Comparison of ENCODE assay signal across 8 cellular contexts in the genomic region with DNA sequence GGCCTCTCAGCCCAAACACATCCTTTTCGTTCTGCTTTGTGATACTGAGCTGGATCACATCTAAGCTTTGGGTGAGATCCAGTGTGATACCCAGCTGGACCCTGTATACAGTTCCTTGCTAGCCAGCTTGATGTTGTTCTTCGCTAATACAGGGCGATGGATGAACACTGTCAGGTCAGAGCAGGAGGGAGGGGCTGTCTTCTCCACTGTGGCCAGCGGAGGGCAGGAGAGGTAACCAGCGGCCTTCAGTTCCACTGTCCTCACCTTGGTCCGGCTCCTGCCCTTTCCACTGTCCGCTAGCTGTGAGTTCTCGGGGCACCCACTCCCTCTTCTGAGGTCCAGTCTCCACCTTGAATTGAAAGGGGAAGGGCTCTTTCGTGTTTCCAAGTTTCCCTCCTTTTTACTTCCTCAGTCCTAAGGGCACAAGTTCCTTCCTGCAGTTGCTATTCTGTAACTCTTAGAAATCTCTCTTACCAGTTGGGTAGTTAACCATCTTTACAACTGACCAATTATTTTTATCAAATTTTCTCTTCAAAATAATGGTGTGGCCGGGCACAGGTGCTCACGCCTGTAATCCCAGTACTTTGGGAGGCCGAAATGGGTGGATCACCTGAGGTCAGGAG. TPM values are rescaled to one million over a fixed set of nuclear protein-coding genes. Genes with fewer than 3 reads are reported as not detected.
DNase-seq lines count a peak whose midpoint lies in the region; ATAC-seq and TF ChIP-seq lines count a peak whose summit lies in the region.

No MANE protein-coding gene starts in this region.

- no peak overlapping the region for H3K4me2 ChIP-seq in neuronal stem cell (ENCODE audit: insufficient read depth, low read length, poor library complexity, severe bottlenecking)

- no peak overlapping the region for H2BK5ac ChIP-seq in neuronal stem cell (ENCODE audit: low read length)

- no peak overlapping the region for H2BK120ac ChIP-seq in neuronal stem cell (ENCODE audit: low read depth, low read length)

- no peaks in the 10 kb centered on the region for H3K27me3 ChIP-seq in neuronal stem cell (ENCODE audit: control insufficient read depth in 3 of 3, insufficient read depth in 3 of 3, low read depth in 1 of 3, low read length in 3 of 3)

- TF ChIP-seq CTCF in HFF-Myc (IDR thresholded peaks at IDR 0.05; ENCODE audit: low read depth, low read length, missing control alignments) (peak; percentile 68), cardiac fibroblast (IDR thresholded peaks at IDR 0.05; ENCODE audit: low read depth, low read length) (peak; percentile 57)

- H3K9ac ChIP-seq in neuronal stem cell (ENCODE audit: low read depth, low read length, poor library complexity): peak overlapping the region; percentile 24

- H3K4me1 ChIP-seq in neuronal stem cell (ENCODE audit: control insufficient read depth in 2 of 2, insufficient read depth in 1 of 2, low read depth in 1 of 2, low read length in 2 of 2): peaks cover 4 to 10% of the 10 kb centered on the region in 2 donors

- peaks cover 13% of the 10 kb centered on the region for H3K4me1 Mint-ChIP-seq in T-helper 17 cell

- no peaks in the 10 kb centered on the region for H3K27me3 Mint-ChIP-seq in T-helper 17 cell

- H3K23ac ChIP-seq in neuronal stem cell (ENCODE audit: low read depth, low read length, poor library complexity): no peak overlapping the region

- H3K4me3 ChIP-seq in HFF-Myc (replicated peaks; ENCODE audit: low read depth, low read length) (no peak overlapping the region), cardiac fibroblast (replicated peaks in 1 of 2; ENCODE audit: low read depth in 2 of 2, low read length in 2 of 2) (no peak overlapping the region), neuronal stem cell (ENCODE audit: low read length in 2 of 2) (no peak overlapping the region)

- H3K14ac ChIP-seq in neuronal stem cell (ENCODE audit: low read length): no peak overlapping the region

- H3K18ac ChIP-seq in neuronal stem cell (ENCODE audit: low read length): no peak overlapping the region

- H3K27ac Mint-ChIP-seq in T-helper 17 cell: peak overlapping the region; percentile 94

- DNase-seq in COLO668 (lab: John Stamatoyannopoulos, UW; ENCODE audit: unreplicated experiment) (peak; percentile 55), HFF-Myc (ENCODE audit: extremely low read depth, low read depth) (no peak), T-helper 17 cell (no peak), cardiac fibroblast (ENCODE audit: low read depth in 2 of 2) (peak; percentile 41), neuronal stem cell (ENCODE audit: low spot score) (no peak), NOMO-1 treated with DMSO at 0.1 percent for 48 hours (lab: John Stamatoyannopoulos, UW; ENCODE audit: unreplicated experiment) (no peak), inferior parietal cortex (ENCODE audit: extremely low spot score) (no peak)

- H3K4me3 Mint-ChIP-seq in T-helper 17 cell: no peak overlapping the region

- H3K9me3 ChIP-seq in T-helper 17 cell (ENCODE audit: control insufficient read depth, low read length, poor library complexity, severe bottlenecking) (no peaks in the 10 kb centered on the region), neuronal stem cell (replicated peaks in 1 of 2; ENCODE audit: control insufficient read depth in 2 of 2, insufficient read depth in 1 of 2, low read depth in 1 of 2, low read length in 2 of 2) (no peaks in the 10 kb centered on the region)

- H4K91ac ChIP-seq in neuronal stem cell (ENCODE audit: low read depth, low read length, poor library complexity): no peak overlapping the region

- no peak overlapping the region for H3K27ac ChIP-seq in neuronal stem cell (replicated peaks; ENCODE audit: low read length)

- WGBS in neuronal stem cell (ENCODE audit: extremely low coverage in 2 of 2, insufficient read length in 2 of 2, insufficient replicate concordance in 1 of 2), 2 donors: no CpG with 5 or more reads among the region's 12 CpGs

- ATAC-seq in T-helper 17 cell: no peak
- ATAC-seq in GM21737 (IDR thresholded peaks at IDR 0.05; ENCODE audit: unreplicated experiment): no peak

- H2BK12ac ChIP-seq in neuronal stem cell (ENCODE audit: low read length): no peak overlapping the region

- H3K36me3 ChIP-seq in neuronal stem cell (replicated peaks in 1 of 2; ENCODE audit: control insufficient read depth in 2 of 2, insufficient read depth in 2 of 2, low read length in 2 of 2): peaks cover 13 to 59% of the 10 kb centered on the region in 2 donors

- H3K79me1 ChIP-seq in neuronal stem cell (ENCODE audit: low read depth, low read length): peaks cover 6% of the 10 kb centered on the region

- no peak overlapping the region for H2AFZ ChIP-seq in neuronal stem cell (ENCODE audit: low read length)

- no peak overlapping the region for H2AK5ac ChIP-seq in neuronal stem cell (ENCODE audit: low read depth, low read length)

- no peaks in the 10 kb centered on the region for H3K36me3 Mint-ChIP-seq in T-helper 17 cell (ENCODE audit: low read depth)

- no peak overlapping the region for H2BK15ac ChIP-seq in neuronal stem cell (ENCODE audit: low read length)

- H3K4ac ChIP-seq in neuronal stem cell (ENCODE audit: low read length): no peak overlapping the region

- no peak overlapping the region for H4K8ac ChIP-seq in neuronal stem cell (ENCODE audit: low read depth, low read length)

RNA-seq across cellular contexts. Expression of gene ZNF213, which starts 3.0 kb away (rescaled TPM):
- total RNA-seq in T-helper 17 cell: 1 to 10 TPM; 3.1 to 3.4 TPM
- 8.2 TPM for polyA plus RNA-seq in neuronal stem cell (2013, experiment 1 of 2)
- polyA plus RNA-seq in neuronal stem cell (2013, experiment 2 of 2): 7.9 TPM

RNA-seq across cellular contexts. Expression of gene ZNF205, which starts 19.5 kb away (rescaled TPM):
- total RNA-seq in T-helper 17 cell: not detected
- 10.4 TPM for polyA plus RNA-seq in neuronal stem cell (2013, experiment 1 of 2)
- polyA plus RNA-seq in neuronal stem cell (2013, experiment 2 of 2): 9.9 TPM

RNA-seq across cellular contexts. Expression of gene ZSCAN10, which starts 32.8 kb away (rescaled TPM):
- total RNA-seq in T-helper 17 cell: under 1 TPM; 0.12 to 0.26 TPM
- polyA plus RNA-seq in neuronal stem cell (2013, experiment 1 of 2): 1.1 TPM
- 1.1 TPM for polyA plus RNA-seq in neuronal stem cell (2013, experiment 2 of 2)

RNA-seq across cellular contexts. Expression of gene OR1F1, which starts 56.1 kb away (rescaled TPM):
- total RNA-seq in T-helper 17 cell: not detected
- 0.21 TPM for polyA plus RNA-seq in neuronal stem cell (2013, experiment 1 of 2)
- 0.10 TPM for polyA plus RNA-seq in neuronal stem cell (2013, experiment 2 of 2)

Comparison
In these comparisons a context has a peak if more than half of its experiments do, and no peak if none do; other contexts are left out.
1. DNase-seq: peak in COLO668 (single experiment) and cardiac fibroblast (2 of 2); none in HFF-Myc (single experiment), T-helper 17 cell (0 of 3), neuronal stem cell (single experiment), NOMO-1 treated with DMSO at 0.1 percent for 48 hours (single experiment) and inferior parietal cortex (single experiment).